ENCODE assay signal across 8 cellular contexts in the genomic region with DNA sequence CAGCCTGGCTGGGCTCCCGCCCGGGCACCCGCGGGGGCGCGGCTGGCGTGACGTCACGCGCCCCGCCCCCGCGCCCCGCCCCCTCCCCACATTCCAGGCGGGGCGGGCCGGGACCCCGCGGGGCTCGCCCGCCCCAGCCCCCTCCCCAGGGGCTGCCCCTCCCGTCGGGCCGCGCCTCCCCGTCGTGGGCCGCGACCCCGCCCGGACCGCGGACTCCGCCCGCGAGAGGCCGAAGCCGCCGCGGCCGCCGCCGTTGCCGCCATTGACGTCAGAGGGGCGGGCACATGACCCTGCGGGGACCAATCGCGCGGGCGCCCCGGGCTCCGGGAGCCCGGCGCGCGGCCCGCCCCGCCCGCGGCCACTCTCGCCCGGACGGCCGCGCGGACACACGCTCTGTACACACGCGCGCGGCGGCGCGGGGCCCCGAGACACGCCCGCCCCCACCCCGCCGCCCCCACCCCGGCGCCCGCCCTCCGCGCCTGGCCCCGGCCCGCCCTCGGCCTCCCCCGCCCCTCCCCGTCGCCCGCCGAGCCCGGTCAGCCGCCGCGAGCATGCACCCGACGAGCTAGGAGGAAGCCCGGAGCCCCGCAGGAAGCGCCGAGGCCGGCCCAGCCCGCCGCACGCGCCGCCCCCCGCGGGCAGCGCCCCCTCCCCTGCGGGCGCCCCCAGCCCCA. TPM values are rescaled to one million over a fixed set of nuclear protein-coding genes. Genes with fewer than 3 reads are reported as not detected.
DNase-seq lines count a peak whose midpoint lies in the region; ATAC-seq and TF ChIP-seq lines count a peak whose summit lies in the region.

A gene (plus strand): TSS at position 361 of the 674 bp plus-strand sequence.

- peak within 1 kb of the TSS; percentile 62 for H3K27ac ChIP-seq in HUES64 (ENCODE audit: low read depth, low read length)

- ATAC-seq in GM21390 (IDR thresholded peaks at IDR 0.05; ENCODE audit: unreplicated experiment) (peak; percentile 83), SK-N-SH treated with all-trans-retinoic acid at 6 μM for 48 hours (peak; percentile 60)

- peaks cover 33% of the 10 kb centered on the region for H3K4me1 ChIP-seq in HUES64 (ENCODE audit: insufficient read depth, low read length)

- H3K9ac ChIP-seq in HUES64 (ENCODE audit: low read depth, low read length) = peak within 1 kb of the TSS; percentile 70

- no peaks in the 10 kb centered on the region for H3K36me3 ChIP-seq in HUES64 (ENCODE audit: insufficient read depth, low read length)

- H3K9me3 ChIP-seq in HUES64 (ENCODE audit: insufficient read depth, low read depth, low read length) = no peaks in the 10 kb centered on the region

- peaks cover 3% of the 10 kb centered on the region; the same call in 1 of the 2 replicates for H3K27me3 ChIP-seq in HUES64 (ENCODE audit: insufficient read depth, low read length)

- DNase-seq in DMS153 treated with DMSO at 0.1 percent for 48 hours (lab: John Stamatoyannopoulos, UW; ENCODE audit: unreplicated experiment) (peak; percentile 43), germinal center (ENCODE audit: low spot score) (peak; percentile 95), nucleus accumbens (lab: John Stamatoyannopoulos, UW) (peak in 48 of 56 donors; percentile 29 to 85 (median 68)), superior temporal gyrus (ENCODE audit: extremely low spot score) (peak; percentile 71)
- peak; percentile 80 for DNase-seq in activated naive CD4-positive, alpha-beta T cell treated with anti-CD3 and anti-CD28 coated beads, Interleukin-2, amount 50 U/mL, for 16 hours

- peak within 1 kb of the TSS; percentile 67 for H3K4me3 ChIP-seq in HUES64 (ENCODE audit: low read length)

- WGBS in HUES64 = under 1% methylated on average over 102 of the region's 114 CpGs

TF ChIP-seq in SK-N-SH treated with all-trans-retinoic acid at 6 μM for 48 hours, 23 proteins besides CTCF, POLR2A, EP300 and RAD21:
- TF ChIP-seq ZFP3 (CRISPR knock-in tag; IDR thresholded peaks at IDR 0.05) (no peak), GLIS3 (CRISPR knock-in tag; IDR thresholded peaks at IDR 0.05) (no peak), ZNF565 (CRISPR knock-in tag; conservative IDR thresholded peaks at IDR 0.05; ENCODE audit: low read depth) (no peak), ESRRG (CRISPR knock-in tag; IDR thresholded peaks at IDR 0.05) (no peak), BACH2 (CRISPR knock-in tag; IDR thresholded peaks at IDR 0.05; ENCODE audit: borderline replicate concordance) (no peak), ZNF8 (CRISPR knock-in tag; IDR thresholded peaks at IDR 0.05) (no peak), ZC3H10 (CRISPR knock-in tag; IDR thresholded peaks at IDR 0.05) (no peak), OSR1 (CRISPR knock-in tag; IDR thresholded peaks at IDR 0.05) (no peak), TCF4 (CRISPR knock-in tag; IDR thresholded peaks at IDR 0.05; ENCODE audit: borderline replicate concordance) (no peak)
- TF ChIP-seq, protein P1, sequence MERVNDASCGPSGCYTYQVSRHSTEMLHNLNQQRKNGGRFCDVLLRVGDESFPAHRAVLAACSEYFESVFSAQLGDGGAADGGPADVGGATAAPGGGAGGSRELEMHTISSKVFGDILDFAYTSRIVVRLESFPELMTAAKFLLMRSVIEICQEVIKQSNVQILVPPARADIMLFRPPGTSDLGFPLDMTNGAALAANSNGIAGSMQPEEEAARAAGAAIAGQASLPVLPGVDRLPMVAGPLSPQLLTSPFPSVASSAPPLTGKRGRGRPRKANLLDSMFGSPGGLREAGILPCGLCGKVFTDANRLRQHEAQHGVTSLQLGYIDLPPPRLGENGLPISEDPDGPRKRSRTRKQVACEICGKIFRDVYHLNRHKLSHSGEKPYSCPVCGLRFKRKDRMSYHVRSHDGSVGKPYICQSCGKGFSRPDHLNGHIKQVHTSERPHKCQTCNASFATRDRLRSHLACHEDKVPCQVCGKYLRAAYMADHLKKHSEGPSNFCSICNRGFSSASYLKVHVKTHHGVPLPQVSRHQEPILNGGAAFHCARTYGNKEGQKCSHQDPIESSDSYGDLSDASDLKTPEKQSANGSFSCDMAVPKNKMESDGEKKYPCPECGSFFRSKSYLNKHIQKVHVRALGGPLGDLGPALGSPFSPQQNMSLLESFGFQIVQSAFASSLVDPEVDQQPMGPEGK (CRISPR knock-in tag; IDR thresholded peaks at IDR 0.05; ENCODE audit: borderline replicate concordance) = no peak
- TF ChIP-seq, protein P2, sequence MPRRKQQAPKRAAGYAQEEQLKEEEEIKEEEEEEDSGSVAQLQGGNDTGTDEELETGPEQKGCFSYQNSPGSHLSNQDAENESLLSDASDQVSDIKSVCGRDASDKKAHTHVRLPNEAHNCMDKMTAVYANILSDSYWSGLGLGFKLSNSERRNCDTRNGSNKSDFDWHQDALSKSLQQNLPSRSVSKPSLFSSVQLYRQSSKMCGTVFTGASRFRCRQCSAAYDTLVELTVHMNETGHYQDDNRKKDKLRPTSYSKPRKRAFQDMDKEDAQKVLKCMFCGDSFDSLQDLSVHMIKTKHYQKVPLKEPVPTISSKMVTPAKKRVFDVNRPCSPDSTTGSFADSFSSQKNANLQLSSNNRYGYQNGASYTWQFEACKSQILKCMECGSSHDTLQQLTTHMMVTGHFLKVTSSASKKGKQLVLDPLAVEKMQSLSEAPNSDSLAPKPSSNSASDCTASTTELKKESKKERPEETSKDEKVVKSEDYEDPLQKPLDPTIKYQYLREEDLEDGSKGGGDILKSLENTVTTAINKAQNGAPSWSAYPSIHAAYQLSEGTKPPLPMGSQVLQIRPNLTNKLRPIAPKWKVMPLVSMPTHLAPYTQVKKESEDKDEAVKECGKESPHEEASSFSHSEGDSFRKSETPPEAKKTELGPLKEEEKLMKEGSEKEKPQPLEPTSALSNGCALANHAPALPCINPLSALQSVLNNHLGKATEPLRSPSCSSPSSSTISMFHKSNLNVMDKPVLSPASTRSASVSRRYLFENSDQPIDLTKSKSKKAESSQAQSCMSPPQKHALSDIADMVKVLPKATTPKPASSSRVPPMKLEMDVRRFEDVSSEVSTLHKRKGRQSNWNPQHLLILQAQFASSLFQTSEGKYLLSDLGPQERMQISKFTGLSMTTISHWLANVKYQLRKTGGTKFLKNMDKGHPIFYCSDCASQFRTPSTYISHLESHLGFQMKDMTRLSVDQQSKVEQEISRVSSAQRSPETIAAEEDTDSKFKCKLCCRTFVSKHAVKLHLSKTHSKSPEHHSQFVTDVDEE (CRISPR knock-in tag; IDR thresholded peaks at IDR 0.05) = no peak
- TF ChIP-seq, protein P3, sequence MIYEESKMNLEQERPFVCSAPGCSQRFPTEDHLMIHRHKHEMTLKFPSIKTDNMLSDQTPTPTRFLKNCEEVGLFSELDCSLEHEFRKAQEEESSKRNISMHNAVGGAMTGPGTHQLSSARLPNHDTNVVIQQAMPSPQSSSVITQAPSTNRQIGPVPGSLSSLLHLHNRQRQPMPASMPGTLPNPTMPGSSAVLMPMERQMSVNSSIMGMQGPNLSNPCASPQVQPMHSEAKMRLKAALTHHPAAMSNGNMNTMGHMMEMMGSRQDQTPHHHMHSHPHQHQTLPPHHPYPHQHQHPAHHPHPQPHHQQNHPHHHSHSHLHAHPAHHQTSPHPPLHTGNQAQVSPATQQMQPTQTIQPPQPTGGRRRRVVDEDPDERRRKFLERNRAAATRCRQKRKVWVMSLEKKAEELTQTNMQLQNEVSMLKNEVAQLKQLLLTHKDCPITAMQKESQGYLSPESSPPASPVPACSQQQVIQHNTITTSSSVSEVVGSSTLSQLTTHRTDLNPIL (CRISPR knock-in tag; IDR thresholded peaks at IDR 0.05; ENCODE audit: low read depth) = no peak
TF ChIP-seq in SK-N-SH treated with all-trans-retinoic acid at 6 μM for 48 hours: peak in this region for 0.

RNA-seq across cellular contexts. Expression of the gene that starts here (rescaled TPM):
- polyA plus RNA-seq in HUES64 (2013, experiment 1 of 2) = 23.9 TPM
- polyA plus RNA-seq in HUES64 (2013, experiment 2 of 2) = 30.1 TPM

Comparison
In these comparisons a context has a peak if more than half of its experiments do, and no peak if none do; other contexts are left out.
1. Peak in every context shown above with its lines: DNase-seq, ATAC-seq, H3K4me3 ChIP-seq and H3K27ac ChIP-seq.
2. DNase-seq: peak in every context shown above with its lines; median percentile 95 in germinal center; 80 in activated naive CD4-positive, alpha-beta T cell treated with anti-CD3 and anti-CD28 coated beads, Interleukin-2, amount 50 U/mL, for 16 hours; 71 in superior temporal gyrus; 68 in nucleus accumbens; 43 in DMS153 treated with DMSO at 0.1 percent for 48 hours.